Comparison of ENCODE assay signal across 21 cellular contexts in genomic region chr13:66509176-66509575, GRCh38.
"Had no signal": no experiment of that assay in that cellular context is flagged by ENCODE, and none has a peak within 500 bp of the region (broad histone marks: within the 10 kb centered on the region; RNA-seq: fewer than 3 reads in every experiment).

No MANE protein-coding gene starts in this region.

- H3K4me1 ChIP-seq: heart right ventricle, parathyroid adenoma, right lobe of liver, stomach had no signal

- H3K36me3 Mint-ChIP-seq: activated naive CD8-positive, alpha-beta T cell treated with anti-CD3 and anti-CD28 coated beads, Interleukin-2, amount 10 ng/mL, durations not matched to agents 7 days and 5 days; immature natural killer cell; memory B cell; naive thymus-derived CD8-positive, alpha-beta T cell; stimulated activated effector memory CD8-positive, alpha-beta T cell treated with anti-CD3 and anti-CD28 coated beads, Interleukin-12 subunit alpha, Interleukin-12 subunit beta, amount 100 ng/mL, for 72 hours; type B pancreatic cell had no signal

- H3K9ac ChIP-seq: parathyroid adenoma had no signal

- H2AFZ ChIP-seq: parathyroid adenoma had no signal

- H3K27ac ChIP-seq: brain microvascular endothelial cell, coronary artery, heart right ventricle, neutrophil, parathyroid adenoma, right lobe of liver, stomach had no signal

- H3K27me3 ChIP-seq: brain microvascular endothelial cell, heart right ventricle, neutrophil, right lobe of liver, stomach had no signal

- DNase-seq: activated CD4-positive, alpha-beta T cell treated with anti-CD3 and anti-CD28 coated beads, Interleukin-2, amount 10 ng/mL, durations not matched to agents 24 days and 14 days; activated CD8-positive, alpha-beta T cell treated with anti-CD3 and anti-CD28 coated beads for 36 hours; activated naive CD4-positive, alpha-beta T cell; activated naive CD8-positive, alpha-beta T cell treated with anti-CD3 and anti-CD28 coated beads, Interleukin-2, amount 10 ng/mL, durations not matched to agents 7 days and 5 days; activated T-cell treated with anti-CD3 and anti-CD28 coated beads, Interleukin-2, amount 50 U/mL, for 1 hour; brain microvascular endothelial cell; heart right ventricle; immature natural killer cell; naive thymus-derived CD8-positive, alpha-beta T cell; right lobe of liver; stimulated activated CD4-positive, alpha-beta T cell treated with anti-CD3 and anti-CD28 coated beads, Interleukin-4, amount 100 ng/mL, for 24 hours; stomach; SW 1271 had no signal

- H3K27me3 Mint-ChIP-seq: activated CD4-positive, alpha-beta T cell treated with anti-CD3 and anti-CD28 coated beads, Interleukin-2, amount 10 ng/mL, durations not matched to agents 24 days and 14 days; activated CD8-positive, alpha-beta T cell treated with anti-CD3 and anti-CD28 coated beads for 36 hours; activated naive CD8-positive, alpha-beta T cell treated with anti-CD3 and anti-CD28 coated beads, Interleukin-2, amount 10 ng/mL, durations not matched to agents 7 days and 5 days; activated T-helper 17 cell treated with anti-CD3 and anti-CD28 coated beads, Interleukin-2, amount 50 U/mL, for 72 hours; central memory CD8-positive, alpha-beta T cell; memory B cell; naive thymus-derived CD8-positive, alpha-beta T cell; type B pancreatic cell had no signal

- ATAC-seq: activated CD8-positive, alpha-beta T cell treated with anti-CD3 and anti-CD28 coated beads for 36 hours; activated T-helper 17 cell treated with anti-CD3 and anti-CD28 coated beads, Interleukin-2, amount 50 U/mL, for 72 hours; heart right ventricle; naive thymus-derived CD8-positive, alpha-beta T cell; right lobe of liver; stimulated activated effector memory CD8-positive, alpha-beta T cell treated with anti-CD3 and anti-CD28 coated beads, Interleukin-12 subunit alpha, Interleukin-12 subunit beta, amount 100 ng/mL, for 72 hours had no signal

- H3K9me3 Mint-ChIP-seq: activated CD4-positive, alpha-beta T cell treated with anti-CD3 and anti-CD28 coated beads, Interleukin-2, amount 10 ng/mL, durations not matched to agents 24 days and 14 days; activated CD8-positive, alpha-beta T cell treated with anti-CD3 and anti-CD28 coated beads for 36 hours had no signal

- H3K4me3 ChIP-seq: coronary artery, heart right ventricle, right lobe of liver, stomach had no signal

- H3K4me3 Mint-ChIP-seq: activated CD4-positive, alpha-beta T cell treated with anti-CD3 and anti-CD28 coated beads, Interleukin-2, amount 10 ng/mL, durations not matched to agents 24 days and 14 days; activated CD8-positive, alpha-beta T cell treated with anti-CD3 and anti-CD28 coated beads for 36 hours; activated naive CD8-positive, alpha-beta T cell treated with anti-CD3 and anti-CD28 coated beads, Interleukin-2, amount 10 ng/mL, durations not matched to agents 7 days and 5 days; activated T-helper 17 cell treated with anti-CD3 and anti-CD28 coated beads, Interleukin-2, amount 50 U/mL, for 72 hours; central memory CD8-positive, alpha-beta T cell; immature natural killer cell; memory B cell; naive thymus-derived CD8-positive, alpha-beta T cell; stimulated activated effector memory CD8-positive, alpha-beta T cell treated with anti-CD3 and anti-CD28 coated beads, Interleukin-12 subunit alpha, Interleukin-12 subunit beta, amount 100 ng/mL, for 72 hours; type B pancreatic cell had no signal

- H3K79me2 ChIP-seq: parathyroid adenoma had no signal

- H3K36me3 ChIP-seq: brain microvascular endothelial cell, heart right ventricle, neutrophil, right lobe of liver, stomach had no signal

- H3K4me1 Mint-ChIP-seq: activated CD4-positive, alpha-beta T cell treated with anti-CD3 and anti-CD28 coated beads, Interleukin-2, amount 10 ng/mL, durations not matched to agents 24 days and 14 days; activated naive CD8-positive, alpha-beta T cell treated with anti-CD3 and anti-CD28 coated beads, Interleukin-2, amount 10 ng/mL, durations not matched to agents 7 days and 5 days; activated T-helper 17 cell treated with anti-CD3 and anti-CD28 coated beads, Interleukin-2, amount 50 U/mL, for 72 hours; central memory CD8-positive, alpha-beta T cell; memory B cell; stimulated activated effector memory CD8-positive, alpha-beta T cell treated with anti-CD3 and anti-CD28 coated beads, Interleukin-12 subunit alpha, Interleukin-12 subunit beta, amount 100 ng/mL, for 72 hours had no signal

- H3K27ac Mint-ChIP-seq: activated CD4-positive, alpha-beta T cell treated with anti-CD3 and anti-CD28 coated beads, Interleukin-2, amount 10 ng/mL, durations not matched to agents 24 days and 14 days; activated CD8-positive, alpha-beta T cell treated with anti-CD3 and anti-CD28 coated beads for 36 hours; activated naive CD8-positive, alpha-beta T cell treated with anti-CD3 and anti-CD28 coated beads, Interleukin-2, amount 10 ng/mL, durations not matched to agents 7 days and 5 days; activated T-helper 17 cell treated with anti-CD3 and anti-CD28 coated beads, Interleukin-2, amount 50 U/mL, for 72 hours; immature natural killer cell; memory B cell; naive thymus-derived CD8-positive, alpha-beta T cell; stimulated activated effector memory CD8-positive, alpha-beta T cell treated with anti-CD3 and anti-CD28 coated beads, Interleukin-12 subunit alpha, Interleukin-12 subunit beta, amount 100 ng/mL, for 72 hours; type B pancreatic cell had no signal

- H3K9me3 ChIP-seq: heart right ventricle, neutrophil, right lobe of liver, stomach had no signal
